In genomic region chr19:40365613-40366401, GRCh38 we compare ENCODE assay signal across 8 cellular contexts. TPM values are rescaled to one million over a fixed set of nuclear protein-coding genes. Genes with fewer than 3 reads are reported as not detected.
A peak's percentile ranks its signal among the peaks of the same experiment; 100 is the strongest.
DNase-seq lines count a peak whose midpoint lies in the region; TF ChIP-seq lines count a peak whose summit lies in the region.

No MANE protein-coding gene starts in this region.

- H3K4me3 ChIP-seq in BE2C (ENCODE audit: low read depth, low read length), result peak overlapping the region; percentile 53
- H3K4me3 ChIP-seq in HUES48 (ENCODE audit: low read depth, low read length), result peak overlapping the region; percentile 59

- H3K27me3 Mint-ChIP-seq in activated CD4-positive, alpha-beta memory T cell treated with anti-CD3 and anti-CD28 coated beads for 36 hours, result no peaks in the 10 kb centered on the region

- peak; percentile 91 for DNase-seq in BE2C
- DNase-seq in activated CD4-positive, alpha-beta memory T cell treated with anti-CD3 and anti-CD28 coated beads for 36 hours, result peak; percentile 68
- peak; percentile 98 for DNase-seq in epidermal melanocyte (ENCODE audit: insufficient read length, low spot score)
- peak; percentile 33 for DNase-seq in middle frontal gyrus (ENCODE audit: extremely low spot score, low spot score)
- peak; percentile 77 for DNase-seq in stimulated activated CD8-positive, alpha-beta memory T cell treated with anti-CD3 and anti-CD28 coated beads, Interleukin-4, amount 100 ng/mL, for 48 hours
- DNase-seq in HuH-7.5 (ENCODE audit: low spot score), result no peak
- no peak for DNase-seq in GF-D8 (lab: John Stamatoyannopoulos, UW)

- H3K4me1 ChIP-seq in BE2C, result peaks cover 12% of the 10 kb centered on the region
- peaks cover 13% of the 10 kb centered on the region for H3K4me1 ChIP-seq in HUES48 (ENCODE audit: control insufficient read depth, insufficient read depth, low read length)

- H3K36me3 ChIP-seq in BE2C, result peaks cover 16% of the 10 kb centered on the region
- H3K36me3 ChIP-seq in HUES48 (ENCODE audit: control insufficient read depth, insufficient read depth, low read length), result peaks cover 36% of the 10 kb centered on the region

- no peak overlapping the region for H3K27ac Mint-ChIP-seq in activated CD4-positive, alpha-beta memory T cell treated with anti-CD3 and anti-CD28 coated beads for 36 hours

- POLR2A ChIA-PET in activated CD4-positive, alpha-beta memory T cell treated with anti-CD3 and anti-CD28 coated beads for 36 hours (lab: Charles Lee), result no interaction called here

- no peaks in the 10 kb centered on the region for H3K9me3 Mint-ChIP-seq in activated CD4-positive, alpha-beta memory T cell treated with anti-CD3 and anti-CD28 coated beads for 36 hours

- H3K9me3 ChIP-seq in BE2C (no peaks in the 10 kb centered on the region), HUES48 (ENCODE audit: control insufficient read depth, insufficient read depth, low read length) (no peaks in the 10 kb centered on the region)

- CTCF ChIA-PET in activated CD4-positive, alpha-beta memory T cell treated with anti-CD3 and anti-CD28 coated beads for 36 hours (lab: Charles Lee), result interaction anchor here (1.0 kb wide), 1 partner anchor 55 kb away, joined by 3 read pairs; no protein-coding TSS in a partner anchor

- H3K4me3 Mint-ChIP-seq in activated CD4-positive, alpha-beta memory T cell treated with anti-CD3 and anti-CD28 coated beads for 36 hours, result peak overlapping the region; percentile 32

- peaks cover 4% of the 10 kb centered on the region for H3K36me3 Mint-ChIP-seq in activated CD4-positive, alpha-beta memory T cell treated with anti-CD3 and anti-CD28 coated beads for 36 hours

- peaks cover 11% of the 10 kb centered on the region for H3K4me1 Mint-ChIP-seq in activated CD4-positive, alpha-beta memory T cell treated with anti-CD3 and anti-CD28 coated beads for 36 hours (ENCODE audit: low read depth)

- intact Hi-C loops in activated CD4-positive, alpha-beta memory T cell treated with anti-CD3 and anti-CD28 coated beads for 36 hours (cut with micrococcal nuclease), result no loop called here

- H3K27me3 ChIP-seq in BE2C (no peaks in the 10 kb centered on the region), HUES48 (ENCODE audit: control insufficient read depth, insufficient read depth, low read length) (no peaks in the 10 kb centered on the region)

- TF ChIP-seq CTCF in BE2C (IDR thresholded peaks at IDR 0.05; ENCODE audit: low read depth, low read length), result no peak

- H3K9ac ChIP-seq in HUES48 (ENCODE audit: low read depth, low read length), result peak overlapping the region; percentile 48

- peak overlapping the region; percentile 80 for H3K27ac ChIP-seq in HUES48 (ENCODE audit: low read depth, low read length)

RNA-seq across cellular contexts. Expression of gene PLD3, which starts 17.3 kb away (rescaled TPM):
- polyA plus RNA-seq in BE2C (2012; ENCODE audit: insufficient read depth, insufficient read length, low read depth), result 820 TPM
- total RNA-seq in activated CD4-positive, alpha-beta memory T cell treated with anti-CD3 and anti-CD28 coated beads for 36 hours, result 10 to 100 TPM; 70.9 to 73.4 TPM

RNA-seq across cellular contexts. Expression of gene C19orf47, which starts 17.6 kb away (rescaled TPM):
- 42.7 TPM for polyA plus RNA-seq in BE2C (2012; ENCODE audit: insufficient read depth, insufficient read length, low read depth)
- 10 to 100 TPM; 18.3 to 20.8 TPM for total RNA-seq in activated CD4-positive, alpha-beta memory T cell treated with anti-CD3 and anti-CD28 coated beads for 36 hours

RNA-seq across cellular contexts. Expression of gene HIPK4, which starts 24.2 kb away (rescaled TPM):
- not detected for polyA plus RNA-seq in BE2C (2012; ENCODE audit: insufficient read depth, insufficient read length, low read depth)
- not detected for total RNA-seq in activated CD4-positive, alpha-beta memory T cell treated with anti-CD3 and anti-CD28 coated beads for 36 hours

RNA-seq across cellular contexts. Expression of gene PRX, which starts 47.4 kb away (rescaled TPM):
- polyA plus RNA-seq in BE2C (2012; ENCODE audit: insufficient read depth, insufficient read length, low read depth), result 0.62 TPM
- total RNA-seq in activated CD4-positive, alpha-beta memory T cell treated with anti-CD3 and anti-CD28 coated beads for 36 hours, result 1 to 10 TPM; 1.2 to 1.7 TPM

RNA-seq across cellular contexts. Expression of gene SERTAD1, which starts 60.0 kb away (rescaled TPM):
- 18.5 TPM for polyA plus RNA-seq in BE2C (2012; ENCODE audit: insufficient read depth, insufficient read length, low read depth)
- total RNA-seq in activated CD4-positive, alpha-beta memory T cell treated with anti-CD3 and anti-CD28 coated beads for 36 hours, result 10 to 100 TPM; 11.5 to 12.6 TPM

Comparison
In these comparisons a context has a peak if more than half of its experiments do, and no peak if none do; other contexts are left out.
1. DNase-seq: peak in BE2C (single experiment), activated CD4-positive, alpha-beta memory T cell treated with anti-CD3 and anti-CD28 coated beads for 36 hours (single experiment), epidermal melanocyte (single experiment), middle frontal gyrus (single experiment) and stimulated activated CD8-positive, alpha-beta memory T cell treated with anti-CD3 and anti-CD28 coated beads, Interleukin-4, amount 100 ng/mL, for 48 hours (single experiment); none in HuH-7.5 (single experiment) and GF-D8 (single experiment).